In the genomic region with DNA sequence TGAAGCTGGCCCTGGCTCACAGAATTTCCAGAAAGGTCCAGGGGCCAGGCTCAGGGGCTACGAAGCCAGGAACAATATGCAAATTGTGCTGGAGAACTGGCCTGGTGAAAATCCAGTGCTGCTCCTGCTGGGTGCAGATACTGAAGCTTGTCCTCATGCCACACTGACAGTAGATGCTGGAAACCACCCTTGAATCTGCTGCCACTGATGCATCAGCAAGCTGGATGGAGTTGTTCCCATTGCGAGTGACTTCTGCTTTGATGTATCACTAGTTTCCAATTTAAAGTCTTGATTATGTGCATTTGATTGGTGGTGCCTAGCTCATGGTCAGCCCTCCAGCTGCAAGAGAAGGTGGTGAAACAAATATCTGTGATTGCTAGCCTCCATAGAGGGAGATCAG, we compare ENCODE assay signal across 1 cellular context.
TF ChIP-seq lines count a peak whose summit lies in the region.

No MANE protein-coding gene starts in this region.

TF ChIP-seq in H1, 55 proteins besides CTCF, POLR2A, EP300 and RAD21 (continued from another document):
- TF ChIP-seq KDM4A (IDR thresholded peaks at IDR 0.05; ENCODE audit: low read depth, low read length, severe bottlenecking) = no peak
- no peak for TF ChIP-seq SP4 (IDR thresholded peaks at IDR 0.05; ENCODE audit: low read length)
- TF ChIP-seq SAP30 (IDR thresholded peaks at IDR 0.05; ENCODE audit: insufficient read depth, insufficient replicate concordance, low read length) = no peak
